1 cellular context compared by ENCODE assay signal in genomic region chr10:101214446-101215396, GRCh38.
TF ChIP-seq lines count a peak whose summit lies in the region.

No MANE protein-coding gene starts in this region.

TF ChIP-seq in HEK293, 187 proteins besides CTCF, POLR2A, EP300 and RAD21 (continued from another document and continues in another):
- no peak for TF ChIP-seq HOXA7 (CRISPR knock-in tag; IDR thresholded peaks at IDR 0.05; ENCODE audit: borderline replicate concordance)
- TF ChIP-seq ZNF169 (tag by site-specific recombination; IDR thresholded peaks at IDR 0.05): no peak
- TF ChIP-seq ATF2 (tag by site-specific recombination; IDR thresholded peaks at IDR 0.05; ENCODE audit: low read depth): no peak
- no peak for TF ChIP-seq ZNF394 (tag by site-specific recombination; IDR thresholded peaks at IDR 0.05; ENCODE audit: borderline replicate concordance)
- no peak for TF ChIP-seq HOXD13 (CRISPR knock-in tag; IDR thresholded peaks at IDR 0.05; ENCODE audit: borderline replicate concordance)
- peak; percentile 86 for TF ChIP-seq PATZ1 (tag by site-specific recombination; IDR thresholded peaks at IDR 0.05)
- 0 out of 2 replicates have a peak, but pooled peaks have one; percentile 43 for TF ChIP-seq HIC1 (tag by site-specific recombination; IDR thresholded peaks at IDR 0.05)
- TF ChIP-seq, protein P1, sequence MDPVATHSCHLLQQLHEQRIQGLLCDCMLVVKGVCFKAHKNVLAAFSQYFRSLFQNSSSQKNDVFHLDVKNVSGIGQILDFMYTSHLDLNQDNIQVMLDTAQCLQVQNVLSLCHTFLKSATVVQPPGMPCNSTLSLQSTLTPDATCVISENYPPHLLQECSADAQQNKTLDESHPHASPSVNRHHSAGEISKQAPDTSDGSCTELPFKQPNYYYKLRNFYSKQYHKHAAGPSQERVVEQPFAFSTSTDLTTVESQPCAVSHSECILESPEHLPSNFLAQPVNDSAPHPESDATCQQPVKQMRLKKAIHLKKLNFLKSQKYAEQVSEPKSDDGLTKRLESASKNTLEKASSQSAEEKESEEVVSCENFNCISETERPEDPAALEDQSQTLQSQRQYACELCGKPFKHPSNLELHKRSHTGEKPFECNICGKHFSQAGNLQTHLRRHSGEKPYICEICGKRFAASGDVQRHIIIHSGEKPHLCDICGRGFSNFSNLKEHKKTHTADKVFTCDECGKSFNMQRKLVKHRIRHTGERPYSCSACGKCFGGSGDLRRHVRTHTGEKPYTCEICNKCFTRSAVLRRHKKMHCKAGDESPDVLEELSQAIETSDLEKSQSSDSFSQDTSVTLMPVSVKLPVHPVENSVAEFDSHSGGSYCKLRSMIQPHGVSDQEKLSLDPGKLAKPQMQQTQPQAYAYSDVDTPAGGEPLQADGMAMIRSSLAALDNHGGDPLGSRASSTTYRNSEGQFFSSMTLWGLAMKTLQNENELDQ (tag by site-specific recombination; IDR thresholded peaks at IDR 0.05; ENCODE audit: low read depth): no peak
- no peak for TF ChIP-seq ZNF843 (tag by site-specific recombination; IDR thresholded peaks at IDR 0.05)
- no peak for TF ChIP-seq GLI4 (tag by site-specific recombination; IDR thresholded peaks at IDR 0.05)
- TF ChIP-seq ZIC2 (tag by site-specific recombination; IDR thresholded peaks at IDR 0.05): peak; percentile 34; the same call in 1 of the 2 replicates
- TF ChIP-seq PRDM2 (tag by site-specific recombination; IDR thresholded peaks at IDR 0.05; ENCODE audit: borderline replicate concordance): no peak
- TF ChIP-seq ZNF221 (tag by site-specific recombination; IDR thresholded peaks at IDR 0.05; ENCODE audit: borderline replicate concordance): no peak
- no peak for TF ChIP-seq ZNF530 (tag by site-specific recombination; IDR thresholded peaks at IDR 0.05; ENCODE audit: low read depth)
- no peak for TF ChIP-seq ZNF302 (tag by site-specific recombination; IDR thresholded peaks at IDR 0.05; ENCODE audit: low read depth)
- TF ChIP-seq ZNF184 (tag by site-specific recombination; IDR thresholded peaks at IDR 0.05): no peak
- no peak; the same call in 1 of the 2 replicates for TF ChIP-seq ZBTB17 (tag by site-specific recombination; IDR thresholded peaks at IDR 0.05)
- no peak for TF ChIP-seq ZNF223 (tag by site-specific recombination; IDR thresholded peaks at IDR 0.05)
- no peak for TF ChIP-seq ZNF514 (tag by site-specific recombination; IDR thresholded peaks at IDR 0.05)
- no peak for TF ChIP-seq ZNF670 (tag by site-specific recombination; IDR thresholded peaks at IDR 0.05; ENCODE audit: low read depth)
- TF ChIP-seq ZNF350 (tag by site-specific recombination; IDR thresholded peaks at IDR 0.05): no peak
- peak; percentile 58 for TF ChIP-seq ZNF335 (tag by site-specific recombination; conservative IDR thresholded peaks at IDR 0.05)
- no peak for TF ChIP-seq ZNF600 (tag by site-specific recombination; IDR thresholded peaks at IDR 0.05)
- TF ChIP-seq ZNF37A (tag by site-specific recombination; IDR thresholded peaks at IDR 0.05): no peak
- TF ChIP-seq ZNF473 (tag by site-specific recombination; IDR thresholded peaks at IDR 0.05): no peak
- no peak for TF ChIP-seq ZNF398 (tag by site-specific recombination; IDR thresholded peaks at IDR 0.05)
- TF ChIP-seq ZNF274 (IDR thresholded peaks at IDR 0.05; ENCODE audit: low read length): no peak
- no peak for TF ChIP-seq ZNF274 (tag by site-specific recombination; IDR thresholded peaks at IDR 0.05; ENCODE audit: borderline replicate concordance)
- 0 out of 2 replicates have a peak, but pooled peaks have one; percentile 36 for TF ChIP-seq ZBTB48 (tag by site-specific recombination; IDR thresholded peaks at IDR 0.05)
- no peak for TF ChIP-seq ZNF211 (tag by site-specific recombination; IDR thresholded peaks at IDR 0.05; ENCODE audit: low read depth)
- TF ChIP-seq ZNF626 (tag by site-specific recombination; IDR thresholded peaks at IDR 0.05): no peak
- TF ChIP-seq ZNF692 (tag by site-specific recombination; IDR thresholded peaks at IDR 0.05): peak; percentile 59
- no peak for TF ChIP-seq ZNF354C (tag by site-specific recombination; IDR thresholded peaks at IDR 0.05; ENCODE audit: borderline replicate concordance, low read depth)
- TF ChIP-seq KLF8 (tag by site-specific recombination; IDR thresholded peaks at IDR 0.05): peak; percentile 98
- TF ChIP-seq ZNF529 (tag by site-specific recombination; IDR thresholded peaks at IDR 0.05; ENCODE audit: insufficient replicate concordance): no peak
- TF ChIP-seq IKZF3 (tag by site-specific recombination; IDR thresholded peaks at IDR 0.05): no peak; the same call in 1 of the 2 replicates
- TF ChIP-seq ZBTB6 (tag by site-specific recombination; IDR thresholded peaks at IDR 0.05): no peak
- TF ChIP-seq ZNF785 (tag by site-specific recombination; IDR thresholded peaks at IDR 0.05): no peak
- TF ChIP-seq, protein P2, sequence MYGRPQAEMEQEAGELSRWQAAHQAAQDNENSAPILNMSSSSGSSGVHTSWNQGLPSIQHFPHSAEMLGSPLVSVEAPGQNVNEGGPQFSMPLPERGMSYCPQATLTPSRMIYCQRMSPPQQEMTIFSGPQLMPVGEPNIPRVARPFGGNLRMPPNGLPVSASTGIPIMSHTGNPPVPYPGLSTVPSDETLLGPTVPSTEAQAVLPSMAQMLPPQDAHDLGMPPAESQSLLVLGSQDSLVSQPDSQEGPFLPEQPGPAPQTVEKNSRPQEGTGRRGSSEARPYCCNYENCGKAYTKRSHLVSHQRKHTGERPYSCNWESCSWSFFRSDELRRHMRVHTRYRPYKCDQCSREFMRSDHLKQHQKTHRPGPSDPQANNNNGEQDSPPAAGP (tag by site-specific recombination; IDR thresholded peaks at IDR 0.05): no peak
- TF ChIP-seq ZNF660 (tag by site-specific recombination; IDR thresholded peaks at IDR 0.05): peak; percentile 78
